In genomic region chr19:15250635-15250993, GRCh38 we compare ENCODE assay signal across 13 cellular contexts. TPM values are rescaled to one million over a fixed set of nuclear protein-coding genes. Genes with fewer than 3 reads are reported as not detected.
A peak's percentile ranks its signal among the peaks of the same experiment; 100 is the strongest.
DNase-seq lines count a peak whose midpoint lies in the region; ATAC-seq, FAIRE-seq and TF ChIP-seq lines count a peak whose summit lies in the region.
"Had no signal": no experiment of that assay in that cellular context is flagged by ENCODE, and none has a peak within 500 bp of the region (broad histone marks: within the 10 kb centered on the region; RNA-seq: fewer than 3 reads in every experiment).

No MANE protein-coding gene starts in this region.

- TF ChIP-seq CTCF in A549 (IDR thresholded peaks at IDR 0.05) (no peak), WI38 (IDR thresholded peaks at IDR 0.05; ENCODE audit: low read depth, low read length) (no peak), gastroesophageal sphincter (IDR thresholded peaks at IDR 0.05) (no peak), psoas muscle (IDR thresholded peaks at IDR 0.05) (no peak)

- FAIRE-seq in A549 (lab: Jason Lieb, UNC): no peak
- FAIRE-seq: G401.6 had no signal

- POLR2A ChIA-PET in A549 (lab: Yijun Ruan, JAX): no interaction called here

- peaks cover 0 to 63% of the 10 kb centered on the region in 2 donors for H3K36me3 ChIP-seq in gastroesophageal sphincter
- peaks cover 8 to 52% of the 10 kb centered on the region in 2 donors for H3K36me3 ChIP-seq in psoas muscle (ENCODE audit: insufficient read depth in 1 of 2, low read depth in 1 of 2)

- H3K4me3 ChIP-seq in A549: no peak overlapping the region
- H3K4me3 ChIP-seq in WI38 (ENCODE audit: low read depth, low read length): 0 out of 2 replicates have a peak overlapping the region, but pooled peaks have one; percentile 23
- H3K4me3 ChIP-seq in gastroesophageal sphincter: no peak overlapping the region
- H3K4me3 ChIP-seq in psoas muscle: peak overlapping the region; percentile 27

- CTCF ChIA-PET in A549 (lab: Yijun Ruan, JAX): interaction anchor here (0.6 to 3.7 kb wide), 8 partner anchors 9 to 76 kb away, joined by 3 to 13 read pairs (median 5); no protein-coding TSS in a partner anchor

- TF ChIP-seq EP300 in A549 (IDR thresholded peaks at IDR 0.05) (no peak), gastroesophageal sphincter (IDR thresholded peaks at IDR 0.05) (no peak)

- H3K9me3 ChIP-seq in A549: no peaks in the 10 kb centered on the region
- H3K9me3 ChIP-seq in gastroesophageal sphincter: no peaks in the 10 kb centered on the region
- no peaks in the 10 kb centered on the region for H3K9me3 ChIP-seq in psoas muscle

- TF ChIP-seq RAD21 in A549 (conservative IDR thresholded peaks at IDR 0.05 in 1 of 2, IDR thresholded peaks at IDR 0.05 in 1 of 2): no peak

- no peak for TF ChIP-seq POLR2A in A549 (IDR thresholded peaks at IDR 0.05; ENCODE audit: low read length)
- no peak for TF ChIP-seq POLR2A in gastroesophageal sphincter (IDR thresholded peaks at IDR 0.05)

- H3K27me3 ChIP-seq in gastroesophageal sphincter (no peaks in the 10 kb centered on the region), psoas muscle (ENCODE audit: insufficient read depth in 3 of 3, low read length in 2 of 3) (no peaks in the 10 kb centered on the region)

- peak overlapping the region; percentile 64 to 84; a peak in 4 of 6 replicates for H3K27ac ChIP-seq in A549
- peak overlapping the region; percentile 41 to 88 (median 85) for H3K27ac ChIP-seq in gastroesophageal sphincter
- H3K27ac ChIP-seq in psoas muscle: peak overlapping the region; percentile 91

- ATAC-seq in A549: no peak
- ATAC-seq in gastroesophageal sphincter: no peak
- ATAC-seq in psoas muscle: peak in 2 of 4 donors; percentile 3 to 22
- no peak for ATAC-seq in GM18868 (IDR thresholded peaks at IDR 0.05; ENCODE audit: unreplicated experiment)
- ATAC-seq: natural killer cell had no signal

- WGBS in A549 (ENCODE audit: missing lambda C conversion rate): no CpG with 5 or more reads among the region's 1 CpG
- WGBS in gastroesophageal sphincter (ENCODE audit: low coverage in 1 of 2), 2 donors: no CpG with 5 or more reads among the region's 1 CpG
- WGBS in psoas muscle, 3 donors: 7 to 19% (median 16%) methylated on average over 1 of the region's 1 CpG

- DNase-seq in A549 (ENCODE audit: low read depth in 1 of 2, low spot score in 1 of 2) (no peak), psoas muscle (no peak), NCI-H1930 (lab: John Stamatoyannopoulos, UW) (no peak), NCI-H2029 treated with DMSO at 0.1 percent for 48 hours (lab: John Stamatoyannopoulos, UW) (no peak), MV-4-11 (lab: John Stamatoyannopoulos, UW) (no peak)
- DNase-seq: AML-193, cortex of kidney, natural killer cell, RPMI8226 had no signal

- intact Hi-C loops in psoas muscle (cut with DNase I): loop anchor here (2.0 to 10.0 kb wide), 4 partner anchors 72 to 200 kb away; no protein-coding TSS in a partner anchor

- H3K4me1 ChIP-seq in A549: peaks cover 55% of the 10 kb centered on the region
- peaks cover 23 to 91% (median 71%) of the 10 kb centered on the region in 3 donors for H3K4me1 ChIP-seq in gastroesophageal sphincter
- H3K4me1 ChIP-seq in psoas muscle: peaks cover 79% of the 10 kb centered on the region

- H3K4me2 ChIP-seq in A549: peak overlapping the region; percentile 57

TF ChIP-seq in A549, 52 proteins besides CTCF, POLR2A, EP300 and RAD21:
- TF ChIP-seq CHD4 (IDR thresholded peaks at IDR 0.05; ENCODE audit: borderline replicate concordance) (no peak), PBX3 (IDR thresholded peaks at IDR 0.05) (no peak), ZFP36 (IDR thresholded peaks at IDR 0.05; ENCODE audit: borderline replicate concordance, partially characterized antibody) (no peak)

RNA-seq across cellular contexts. Expression of gene EPHX3, which starts 18.4 kb away (rescaled TPM):
- polyA plus RNA-seq in A549 (2011; rRNA removed): 0.12 and 0.29 TPM in 2 replicates
- polyA plus RNA-seq in A549 (2012; cell fraction: cytosol; rRNA removed): 0.21 and 0.22 TPM in 2 replicates
- 1.5 and 1.7 TPM in 2 replicates for polyA plus RNA-seq in A549 (2012; cell fraction: nucleus; rRNA removed)
- polyA plus RNA-seq in A549 (2017; fragmentation: RNase III; extraction: RNeasy Plus Mini Kit Qiagen cat#74134 plus additional on column Dnase treatment): 0.05 to 0.08 TPM (median 0.08 TPM) in 3 replicates
- 0.29 and 0.91 TPM in 2 replicates for polyA minus RNA-seq in A549 (2011; rRNA and poly(A)+ RNA removed)
- 1 to 10 TPM in 1 of 4 donors, under 1 TPM in 1, not detected in 2; 0.78 to 1.6 TPM for total RNA-seq in gastroesophageal sphincter
- under 1 TPM in 2 of 4 donors, not detected in 2; 0.19 to 0.20 TPM for total RNA-seq in psoas muscle
- under 1 TPM; 0.05 to 0.20 (median 0.08) TPM for polyA plus RNA-seq in psoas muscle
- total RNA-seq: natural killer cell had no signal

RNA-seq across cellular contexts. Expression of gene NOTCH3, which starts 49.8 kb away (rescaled TPM):
- polyA plus RNA-seq in A549 (2011; rRNA removed): 14.7 and 21.3 TPM in 2 replicates
- 10.3 and 14.2 TPM in 2 replicates for polyA plus RNA-seq in A549 (2012; cell fraction: cytosol; rRNA removed)
- polyA plus RNA-seq in A549 (2012; cell fraction: nucleus; rRNA removed): 21.9 and 40.9 TPM in 2 replicates
- 6.4 to 9.5 TPM (median 6.9 TPM) in 3 replicates for polyA plus RNA-seq in A549 (2017; fragmentation: RNase III; extraction: RNeasy Plus Mini Kit Qiagen cat#74134 plus additional on column Dnase treatment)
- polyA minus RNA-seq in A549 (2011; rRNA and poly(A)+ RNA removed): 46.6 and 49.9 TPM in 2 replicates
- total RNA-seq in gastroesophageal sphincter: 10 to 100 TPM; 19.1 to 54.8 (median 35.4) TPM
- total RNA-seq in psoas muscle: 10 to 100 TPM; 29.4 to 80.8 (median 34.0) TPM
- polyA plus RNA-seq in psoas muscle: 10 to 100 TPM in 1 of 3 donors, 1 to 10 TPM in 2; 8.2 to 11.6 (median 8.8) TPM

Comparison
In these comparisons a context has a peak if more than half of its experiments do, and no peak if none do; other contexts are left out.
1. H3K4me3 ChIP-seq: peak in WI38 (single experiment) and psoas muscle (single experiment); none in A549 (single experiment) and gastroesophageal sphincter (0 of 2).
2. Peak in every context shown above with its lines, with median percentiles within 50 percentile points of each other: H3K27ac ChIP-seq.